16 cellular contexts compared by ENCODE assay signal in genomic region chr1:164803366-164803765, GRCh38.
A peak's percentile ranks its signal among the peaks of the same experiment; 100 is the strongest.
DNase-seq lines count a peak whose midpoint lies in the region; ATAC-seq, FAIRE-seq and TF ChIP-seq lines count a peak whose summit lies in the region.
"Had no signal": no experiment of that assay in that cellular context is flagged by ENCODE, and none has a peak within 500 bp of the region (broad histone marks: within the 10 kb centered on the region; RNA-seq: fewer than 3 reads in every experiment).

No MANE protein-coding gene starts in this region.

- H4K20me1 ChIP-seq in fibroblast of lung (ENCODE audit: control insufficient read depth, extremely low read depth, insufficient read depth, low read length): no peaks in the 10 kb centered on the region

- no peaks in the 10 kb centered on the region for H3K9me3 ChIP-seq in fibroblast of lung (ENCODE audit: control insufficient read depth, insufficient read depth, low read depth, low read length)

- no peak for ATAC-seq in HG03521 (IDR thresholded peaks at IDR 0.05; ENCODE audit: unreplicated experiment)
- ATAC-seq: activated naive CD4-positive, alpha-beta T cell treated with anti-CD3 and anti-CD28 coated beads, Interleukin-2, amount 50 U/mL, for 72 hours; HepG2; stimulated activated naive CD8-positive, alpha-beta T cell treated with anti-CD3 and anti-CD28 coated beads, Interleukin-15, Interleukin-2, amounts not matched to agents 100 U/mL and 50 U/mL, for 24 hours had no signal

- H3K27ac Mint-ChIP-seq in nephron progenitor cell: no peak overlapping the region
- H3K27ac Mint-ChIP-seq: activated naive CD4-positive, alpha-beta T cell treated with anti-CD3 and anti-CD28 coated beads, Interleukin-2, amount 50 U/mL, for 72 hours had no signal

- peaks cover 85% of the 10 kb centered on the region for H3K36me3 Mint-ChIP-seq in nephron progenitor cell (ENCODE audit: low read depth)
- H3K36me3 Mint-ChIP-seq: activated naive CD4-positive, alpha-beta T cell treated with anti-CD3 and anti-CD28 coated beads, Interleukin-2, amount 50 U/mL, for 72 hours had no signal

- H3K4me2 ChIP-seq in fibroblast of lung (ENCODE audit: extremely low read depth, insufficient read depth, low read length): no peak overlapping the region

- H3K4me3 ChIP-seq in fibroblast of lung (replicated peaks in 1 of 4; ENCODE audit: control extremely low read depth in 1 of 4, insufficient read depth in 1 of 4, low read depth in 3 of 4, low read length in 4 of 4): no peak overlapping the region

- no peak overlapping the region for H3K4me3 Mint-ChIP-seq in nephron progenitor cell

- no peaks in the 10 kb centered on the region for H3K27me3 ChIP-seq in fibroblast of lung (ENCODE audit: control insufficient read depth, insufficient read depth, low read length)

- H3K27ac ChIP-seq in fibroblast of lung (ENCODE audit: insufficient read depth, low read length): no peak overlapping the region

- no peaks in the 10 kb centered on the region for H3K79me2 ChIP-seq in fibroblast of lung (ENCODE audit: control insufficient read depth, insufficient read depth, low read length)

- H2AFZ ChIP-seq in fibroblast of lung (ENCODE audit: low read length): no peak overlapping the region

- H3K4me1 ChIP-seq in fibroblast of lung (ENCODE audit: control insufficient read depth, extremely low read depth, insufficient read depth, low read length): peaks cover 2% of the 10 kb centered on the region

- H3K36me3 ChIP-seq in fibroblast of lung (ENCODE audit: control insufficient read depth, insufficient read depth, low read length): peaks cover 5% of the 10 kb centered on the region

- in situ Hi-C loops in GM13977 (cut with MboI; ENCODE audit: low pct_unique_long_range_greater_than_20kb, low sequenced_read_pairs, unreplicated experiment): no loop called here

- no peak for TF ChIP-seq CTCF in fibroblast of lung (conservative IDR thresholded peaks at IDR 0.05 in 1 of 2, IDR thresholded peaks at IDR 0.05 in 1 of 2; ENCODE audit: low read depth in 1 of 2, low read length in 2 of 2)
- TF ChIP-seq CTCF in GM13977 (IDR thresholded peaks at IDR 0.05; ENCODE audit: extremely low read depth, insufficient read depth, missing control alignments): no peak
- no peak for TF ChIP-seq CTCF in nephron progenitor cell (IDR thresholded peaks at IDR 0.05)

- H3K9ac ChIP-seq in fibroblast of lung (ENCODE audit: insufficient read depth, low read length): no peak overlapping the region

- no peaks in the 10 kb centered on the region for H3K27me3 Mint-ChIP-seq in nephron progenitor cell (ENCODE audit: low read depth, poor library complexity)

- H3K4me1 Mint-ChIP-seq in nephron progenitor cell: peaks cover 33% of the 10 kb centered on the region

- DNase-seq in GM19239 (ENCODE audit: insufficient read length, low spot score): no peak
- peak; percentile 93 for DNase-seq in NCI-H460 (ENCODE audit: extremely low read depth, low read depth)
- DNase-seq in fibroblast of lung (ENCODE audit: low read depth in 2 of 2): peak; percentile 48 to 84
- peak; percentile 30 for DNase-seq in renal cortical epithelial cell (ENCODE audit: low read depth)
- no peak for DNase-seq in GM13977 (ENCODE audit: low spot score)
- no peak for DNase-seq in nephron progenitor cell
- DNase-seq in stimulated activated CD4-positive, alpha-beta T cell treated with anti-CD3 and anti-CD28 coated beads, Interleukin-15, amount 100 ng/mL, for 24 hours: no peak
- DNase-seq: activated T-cell treated with anti-CD3 and anti-CD28 coated beads, Interleukin-2, amount 50 U/mL, for 1 hour; glutamatergic neuron; islet precursor cell; NCI-H1930; NCI-H69; stimulated activated naive CD8-positive, alpha-beta T cell treated with anti-CD3 and anti-CD28 coated beads, Interleukin-15, Interleukin-2, amounts not matched to agents 100 U/mL and 50 U/mL, for 24 hours had no signal

- FAIRE-seq in GM19239 (lab: Jason Lieb, UNC): peak; percentile 59
- FAIRE-seq: HepG2 had no signal

- H3K9me3 Mint-ChIP-seq in nephron progenitor cell: no peaks in the 10 kb centered on the region
- H3K9me3 Mint-ChIP-seq: activated naive CD4-positive, alpha-beta T cell treated with anti-CD3 and anti-CD28 coated beads, Interleukin-2, amount 50 U/mL, for 72 hours had no signal

Comparison
In these comparisons a context has a peak if more than half of its experiments do, and no peak if none do; other contexts are left out.
1. DNase-seq: peak in NCI-H460 (single experiment), fibroblast of lung (2 of 2) and renal cortical epithelial cell (single experiment); none in GM19239 (single experiment), GM13977 (single experiment), nephron progenitor cell (single experiment) and stimulated activated CD4-positive, alpha-beta T cell treated with anti-CD3 and anti-CD28 coated beads, Interleukin-15, amount 100 ng/mL, for 24 hours (single experiment).